In genomic region chr21:42688841-42689371, GRCh38 we compare ENCODE assay signal across 27 cellular contexts. TPM values are rescaled to one million over a fixed set of nuclear protein-coding genes. Genes with fewer than 3 reads are reported as not detected.
DNase-seq lines count a peak whose midpoint lies in the region; ATAC-seq and TF ChIP-seq lines count a peak whose summit lies in the region.
"Had no signal": no experiment of that assay in that cellular context is flagged by ENCODE, and none has a peak within 500 bp of the region (broad histone marks: within the 10 kb centered on the region; RNA-seq: fewer than 3 reads in every experiment).

No MANE protein-coding gene starts in this region.

- CTCF ChIA-PET in activated CD8-positive, alpha-beta T cell treated with anti-CD3 and anti-CD28 coated beads, Interleukin-2, amount 10 ng/mL, durations not matched to agents 7 days and 5 days (lab: Charles Lee) = no interaction called here
- CTCF ChIA-PET in activated CD8-positive, alpha-beta T cell treated with anti-CD3 and anti-CD28 coated beads for 36 hours (lab: Charles Lee) = no interaction called here

- DNase-seq in activated CD8-positive, alpha-beta T cell treated with anti-CD3 and anti-CD28 coated beads, Interleukin-2, amount 10 ng/mL, durations not matched to agents 7 days and 5 days = no peak
- no peak for DNase-seq in activated CD8-positive, alpha-beta T cell treated with anti-CD3 and anti-CD28 coated beads for 36 hours
- DNase-seq in WERI-Rb-1 (peak; percentile 43), left colon (peak in 1 of 2 donors; percentile 24), upper lobe of left lung (peak in 1 of 2 donors; percentile 64), ascending aorta (ENCODE audit: low spot score in 2 of 2) (no peak)
- no peak for DNase-seq in stimulated activated CD4-positive, alpha-beta T cell treated with anti-CD3 and anti-CD28 coated beads, Interleukin-2, amount 100 ng/mL, for 24 hours
- DNase-seq: 8988T; activated CD4-positive, alpha-beta T cell treated with anti-CD3 and anti-CD28 coated beads for 48 hours; activated naive CD4-positive, alpha-beta T cell treated with anti-CD3 and anti-CD28 coated beads for 36 hours; CD4-positive, alpha-beta T cell; DMS 273 treated with DMSO at 0.1 percent for 48 hours; heart right ventricle; NCI-H1436; NCI-H2081 treated with DMSO at 0.1 percent for 48 hours; NCI-H446; NCI-H82; stimulated activated CD4-positive, alpha-beta T cell treated with anti-CD3 and anti-CD28 coated beads, Interleukin-15, amount 100 ng/mL, for 24 hours; T-helper 2 cell had no signal

- POLR2A ChIA-PET in activated CD8-positive, alpha-beta T cell treated with anti-CD3 and anti-CD28 coated beads, Interleukin-2, amount 10 ng/mL, durations not matched to agents 7 days and 5 days (lab: Charles Lee) = interaction anchor here (0.7 kb wide), 1 partner anchor 8 kb away, joined by 3 read pairs; no protein-coding TSS in a partner anchor
- POLR2A ChIA-PET in activated CD8-positive, alpha-beta T cell treated with anti-CD3 and anti-CD28 coated beads for 36 hours (lab: Charles Lee) = interaction anchor here (1.0 kb wide), 1 partner anchor 35 kb away, joined by 3 read pairs; the partner anchor contains the start of gene PDE9A

- no peaks in the 10 kb centered on the region for H3K9me3 Mint-ChIP-seq in activated CD8-positive, alpha-beta T cell treated with anti-CD3 and anti-CD28 coated beads, Interleukin-2, amount 10 ng/mL, durations not matched to agents 7 days and 5 days (ENCODE audit: insufficient read depth)
- H3K9me3 Mint-ChIP-seq in activated CD8-positive, alpha-beta T cell treated with anti-CD3 and anti-CD28 coated beads for 36 hours = no peaks in the 10 kb centered on the region
- H3K9me3 Mint-ChIP-seq: activated naive CD4-positive, alpha-beta T cell treated with anti-CD3 and anti-CD28 coated beads for 36 hours; CD4-positive, alpha-beta T cell; memory B cell; stimulated activated naive CD8-positive, alpha-beta T cell treated with anti-CD3 and anti-CD28 coated beads, Interleukin-15, Interleukin-2, amounts not matched to agents 100 ng/mL and 50 ng/mL, for 24 hours had no signal

- TF ChIP-seq POLR2A in upper lobe of left lung (IDR thresholded peaks at IDR 0.05) = no peak

- no peak overlapping the region for H3K27ac ChIP-seq in WERI-Rb-1
- no peak overlapping the region for H3K27ac ChIP-seq in upper lobe of left lung
- H3K27ac ChIP-seq in ascending aorta = no peak overlapping the region
- H3K27ac ChIP-seq: epithelial cell of prostate, heart right ventricle, neural progenitor cell, prostate gland, RWPE1 had no signal

- H3K4me1 ChIP-seq in upper lobe of left lung = peaks cover 0 to 7% (median 0%) of the 10 kb centered on the region in 4 donors
- no peaks in the 10 kb centered on the region for H3K4me1 ChIP-seq in ascending aorta
- H3K4me1 ChIP-seq: HAP-1, neural progenitor cell, prostate gland had no signal

- ATAC-seq in activated CD8-positive, alpha-beta T cell treated with anti-CD3 and anti-CD28 coated beads, Interleukin-2, amount 10 ng/mL, durations not matched to agents 7 days and 5 days = no peak
- no peak for ATAC-seq in activated CD8-positive, alpha-beta T cell treated with anti-CD3 and anti-CD28 coated beads for 36 hours
- ATAC-seq in left colon (peak; percentile 8), upper lobe of left lung (ENCODE audit: low FRiP score in 2 of 2) (peak; percentile 4 to 34), HG02852 (IDR thresholded peaks at IDR 0.05; ENCODE audit: unreplicated experiment) (no peak)

- intact Hi-C loops in activated CD8-positive, alpha-beta T cell treated with anti-CD3 and anti-CD28 coated beads for 36 hours (cut with micrococcal nuclease) = no loop called here
- intact Hi-C loops in left colon (cut with DNase I, micrococcal nuclease) (no loop called here), ascending aorta (cut with DNase I) (no loop called here)

- H3K4me3 ChIP-seq in WERI-Rb-1 (ENCODE audit: low read depth, low read length) (no peak overlapping the region), upper lobe of left lung (no peak overlapping the region), ascending aorta (no peak overlapping the region)
- H3K4me3 ChIP-seq: HAP-1, heart right ventricle, neural progenitor cell, prostate gland had no signal

- TF ChIP-seq EP300 in upper lobe of left lung (IDR thresholded peaks at IDR 0.05) = no peak

- H3K36me3 ChIP-seq in WERI-Rb-1 (peaks cover 90% of the 10 kb centered on the region), upper lobe of left lung (no peaks in the 10 kb centered on the region), ascending aorta (no peaks in the 10 kb centered on the region)
- H3K36me3 ChIP-seq: HAP-1, neural progenitor cell, prostate gland had no signal

- H3K36me3 Mint-ChIP-seq in activated CD8-positive, alpha-beta T cell treated with anti-CD3 and anti-CD28 coated beads, Interleukin-2, amount 10 ng/mL, durations not matched to agents 7 days and 5 days (ENCODE audit: low read depth) = peaks cover 2% of the 10 kb centered on the region
- H3K36me3 Mint-ChIP-seq in activated CD8-positive, alpha-beta T cell treated with anti-CD3 and anti-CD28 coated beads for 36 hours (ENCODE audit: low read depth) = no peaks in the 10 kb centered on the region
- H3K36me3 Mint-ChIP-seq: memory B cell had no signal

- H3K4me3 Mint-ChIP-seq in activated CD8-positive, alpha-beta T cell treated with anti-CD3 and anti-CD28 coated beads, Interleukin-2, amount 10 ng/mL, durations not matched to agents 7 days and 5 days = no peak overlapping the region
- no peak overlapping the region for H3K4me3 Mint-ChIP-seq in activated CD8-positive, alpha-beta T cell treated with anti-CD3 and anti-CD28 coated beads for 36 hours
- H3K4me3 Mint-ChIP-seq: activated naive CD4-positive, alpha-beta T cell treated with anti-CD3 and anti-CD28 coated beads for 36 hours; CD4-positive, alpha-beta T cell; memory B cell; neural progenitor cell; stimulated activated naive CD8-positive, alpha-beta T cell treated with anti-CD3 and anti-CD28 coated beads, Interleukin-15, Interleukin-2, amounts not matched to agents 100 ng/mL and 50 ng/mL, for 24 hours had no signal

- H3K27ac Mint-ChIP-seq in activated CD8-positive, alpha-beta T cell treated with anti-CD3 and anti-CD28 coated beads, Interleukin-2, amount 10 ng/mL, durations not matched to agents 7 days and 5 days = peak overlapping the region; percentile 28
- H3K27ac Mint-ChIP-seq in activated CD8-positive, alpha-beta T cell treated with anti-CD3 and anti-CD28 coated beads for 36 hours = no peak overlapping the region
- H3K27ac Mint-ChIP-seq: activated naive CD4-positive, alpha-beta T cell treated with anti-CD3 and anti-CD28 coated beads for 36 hours; CD4-positive, alpha-beta T cell; memory B cell; neural progenitor cell; stimulated activated naive CD8-positive, alpha-beta T cell treated with anti-CD3 and anti-CD28 coated beads, Interleukin-15, Interleukin-2, amounts not matched to agents 100 ng/mL and 50 ng/mL, for 24 hours had no signal

- WGBS in upper lobe of left lung, 2 donors = 99 to 100% methylated on average over 2 to 11 of the region's 21 CpGs

- H3K27me3 ChIP-seq in WERI-Rb-1 (ENCODE audit: insufficient read depth, low read depth, severe bottlenecking) (no peaks in the 10 kb centered on the region), upper lobe of left lung (no peaks in the 10 kb centered on the region), ascending aorta (no peaks in the 10 kb centered on the region)
- H3K27me3 ChIP-seq: neural progenitor cell had no signal

- H3K9me3 ChIP-seq in WERI-Rb-1 (ENCODE audit: severe bottlenecking) (no peaks in the 10 kb centered on the region), upper lobe of left lung (no peaks in the 10 kb centered on the region), ascending aorta (no peaks in the 10 kb centered on the region)
- H3K9me3 ChIP-seq: HAP-1, heart right ventricle, prostate gland had no signal

- no peaks in the 10 kb centered on the region for H3K27me3 Mint-ChIP-seq in activated CD8-positive, alpha-beta T cell treated with anti-CD3 and anti-CD28 coated beads, Interleukin-2, amount 10 ng/mL, durations not matched to agents 7 days and 5 days (ENCODE audit: low read depth)
- H3K27me3 Mint-ChIP-seq in activated CD8-positive, alpha-beta T cell treated with anti-CD3 and anti-CD28 coated beads for 36 hours = no peaks in the 10 kb centered on the region
- H3K27me3 Mint-ChIP-seq: CD4-positive, alpha-beta T cell; stimulated activated naive CD8-positive, alpha-beta T cell treated with anti-CD3 and anti-CD28 coated beads, Interleukin-15, Interleukin-2, amounts not matched to agents 100 ng/mL and 50 ng/mL, for 24 hours had no signal

- TF ChIP-seq CTCF in activated CD8-positive, alpha-beta T cell treated with anti-CD3 and anti-CD28 coated beads for 36 hours (IDR thresholded peaks at IDR 0.05) = no peak
- TF ChIP-seq CTCF in WERI-Rb-1 (IDR thresholded peaks at IDR 0.05; ENCODE audit: low read depth, low read length) (peak; percentile 75), upper lobe of left lung (IDR thresholded peaks at IDR 0.05) (no peak), ascending aorta (IDR thresholded peaks at IDR 0.05) (no peak)

- peaks cover 21% of the 10 kb centered on the region for H3K4me1 Mint-ChIP-seq in activated CD8-positive, alpha-beta T cell treated with anti-CD3 and anti-CD28 coated beads, Interleukin-2, amount 10 ng/mL, durations not matched to agents 7 days and 5 days (ENCODE audit: low read depth)
- H3K4me1 Mint-ChIP-seq in activated CD8-positive, alpha-beta T cell treated with anti-CD3 and anti-CD28 coated beads for 36 hours (ENCODE audit: low read depth) = peaks cover 17% of the 10 kb centered on the region
- H3K4me1 Mint-ChIP-seq: neural progenitor cell had no signal

RNA-seq across cellular contexts. Expression of gene PDE9A, which starts 35.5 kb away (rescaled TPM):
- 10 to 100 TPM in 1 of 2 experiments, 1 to 10 TPM in 1; 8.3 to 10.8 TPM for total RNA-seq in activated CD8-positive, alpha-beta T cell treated with anti-CD3 and anti-CD28 coated beads, Interleukin-2, amount 10 ng/mL, durations not matched to agents 7 days and 5 days
- 10 to 100 TPM; 11.1 to 11.5 TPM for total RNA-seq in activated CD8-positive, alpha-beta T cell treated with anti-CD3 and anti-CD28 coated beads for 36 hours
- 100 to 1,000 TPM; 117 to 236 TPM for total RNA-seq in left colon
- 10 to 100 TPM in 2 of 6 donors, 1 to 10 TPM in 4; 4.0 to 12.4 (median 6.6) TPM for total RNA-seq in upper lobe of left lung
- total RNA-seq in ascending aorta = 2.2 TPM

Comparison
In these comparisons a context has a peak if more than half of its experiments do, and no peak if none do; other contexts are left out.
1. ATAC-seq: peak in left colon (single experiment) and upper lobe of left lung (2 of 2); none in activated CD8-positive, alpha-beta T cell treated with anti-CD3 and anti-CD28 coated beads, Interleukin-2, amount 10 ng/mL, durations not matched to agents 7 days and 5 days (single experiment), activated CD8-positive, alpha-beta T cell treated with anti-CD3 and anti-CD28 coated beads for 36 hours (single experiment) and HG02852 (single experiment).
2. RNA of gene PDE9A, which starts 35.5 kb away (total RNA-seq): 117 to 236 TPM in left colon; 11.1 to 11.5 TPM in activated CD8-positive, alpha-beta T cell treated with anti-CD3 and anti-CD28 coated beads for 36 hours, 8.3 to 10.8 TPM in activated CD8-positive, alpha-beta T cell treated with anti-CD3 and anti-CD28 coated beads, Interleukin-2, amount 10 ng/mL, durations not matched to agents 7 days and 5 days, 4.0 to 12.4 TPM in upper lobe of left lung and 2.2 TPM in ascending aorta (single experiment); every median in the first group is over 4 times any median in the second.